In genomic region chr2:105117565-105117964, GRCh38 we compare ENCODE assay signal across 16 cellular contexts.
A peak's percentile ranks its signal among the peaks of the same experiment; 100 is the strongest.
DNase-seq lines count a peak whose midpoint lies in the region; ATAC-seq and TF ChIP-seq lines count a peak whose summit lies in the region.
"Had no signal": no experiment of that assay in that cellular context is flagged by ENCODE, and none has a peak within 500 bp of the region (broad histone marks: within the 10 kb centered on the region; RNA-seq: fewer than 3 reads in every experiment).

No MANE protein-coding gene starts in this region.

- DNase-seq in EH (ENCODE audit: low read depth): peak; percentile 11
- DNase-seq in SK-N-SH: peak; percentile 72
- no peak for DNase-seq in left colon
- DNase-seq in DMS79 treated with DMSO at 0.1 percent for 48 hours (lab: John Stamatoyannopoulos, UW): no peak
- DNase-seq in activated CD4-positive, alpha-beta T cell treated with anti-CD3 and anti-CD28 coated beads, Interleukin-2, amount 50 U/mL, for 4 hours: no peak
- DNase-seq in stimulated activated CD4-positive, alpha-beta T cell treated with anti-CD3 and anti-CD28 coated beads, Interleukin-2, amount 100 ng/mL, for 24 hours: no peak
- DNase-seq: ACHN; AML-193; CD4-positive, alpha-beta memory T cell; DMS53; GDM1; KBM-7 had no signal

- no peak for TF ChIP-seq EP300 in SK-N-SH (IDR thresholded peaks at IDR 0.05; ENCODE audit: borderline replicate concordance in 1 of 2, low read depth in 1 of 2, low read length in 1 of 2)

- peaks cover 0 to 10% of the 10 kb centered on the region in 2 experiments; a peak in 1 of 4 replicates for H3K4me1 ChIP-seq in SK-N-SH (ENCODE audit: control insufficient read depth in 1 of 2, insufficient read depth in 2 of 2, low read depth in 1 of 2, low read length in 1 of 2)
- H3K4me1 ChIP-seq: BLaER1, HAP-1 had no signal

- ATAC-seq in left colon: peak; percentile 33

- H2AFZ ChIP-seq in SK-N-SH (ENCODE audit: low read depth): no peak overlapping the region
- H2AFZ ChIP-seq: GM23248 had no signal

- H3K9me2 ChIP-seq in SK-N-SH: no peaks in the 10 kb centered on the region

- H3K27ac ChIP-seq in SK-N-SH (ENCODE audit: low read depth in 2 of 2, low read length in 1 of 2): no peak overlapping the region; a peak in 1 of 4 replicates
- H3K27ac ChIP-seq: BLaER1, GM23248, HL-60 had no signal

- H3K79me2 ChIP-seq in SK-N-SH (ENCODE audit: insufficient read depth): no peaks in the 10 kb centered on the region

- H3K9ac ChIP-seq in SK-N-SH: no peak overlapping the region
- H3K9ac ChIP-seq: BLaER1, GM23248 had no signal

- H3K36me3 ChIP-seq in SK-N-SH (replicated peaks in 1 of 2; ENCODE audit: control insufficient read depth in 1 of 2, insufficient read depth in 2 of 2, low read length in 1 of 2): no peaks in the 10 kb centered on the region
- H3K36me3 ChIP-seq: BLaER1, HAP-1 had no signal

- 67% methylated on average over 6 of the region's 6 CpGs for WGBS in SK-N-SH (ENCODE audit: low lambda C conversion rate)

- TF ChIP-seq CTCF in SK-N-SH (IDR thresholded peaks at IDR 0.05): no peak

- H3K4me2 ChIP-seq in SK-N-SH: no peak overlapping the region
- H3K4me2 ChIP-seq: BLaER1 had no signal

- no peaks in the 10 kb centered on the region for H3K27me3 ChIP-seq in SK-N-SH (ENCODE audit: insufficient read depth)
- H3K27me3 ChIP-seq: BLaER1 had no signal

- TF ChIP-seq RAD21 in SK-N-SH (IDR thresholded peaks at IDR 0.05; ENCODE audit: low read length): no peak; the same call in 1 of the 2 replicates

- no peaks in the 10 kb centered on the region for H3K9me3 ChIP-seq in SK-N-SH
- H3K9me3 ChIP-seq: BLaER1, HAP-1 had no signal

- intact Hi-C loops in left colon (cut with DNase I, micrococcal nuclease): loop anchor here in 1 of 2 donors (10.0 kb wide), 1 partner anchor 117 kb away; no protein-coding TSS in a partner anchor

- H4K20me1 ChIP-seq in SK-N-SH (ENCODE audit: insufficient read depth): no peaks in the 10 kb centered on the region
- H4K20me1 ChIP-seq: BLaER1 had no signal

- H3F3A ChIP-seq in SK-N-SH (replicated peaks; ENCODE audit: insufficient read depth): no peaks in the 10 kb centered on the region

- CTCF ChIA-PET in SK-N-SH (lab: Yijun Ruan, JAX): interaction anchor here (0.8 to 18.8 kb wide), 8 partner anchors 8 to 474 kb away, joined by 3 to 459 read pairs (median 3); partner anchors contain the start of gene GPR45

- POLR2A ChIA-PET in SK-N-SH (lab: Yijun Ruan, JAX): interaction anchor here (0.6 kb wide), 1 partner anchor 220 kb away, joined by 3 read pairs; the partner anchor contains the start of gene C2orf49

- H3K4me3 ChIP-seq in SK-N-SH (ENCODE audit: low read depth in 2 of 2, low read length in 1 of 2): no peak overlapping the region
- H3K4me3 ChIP-seq: BLaER1, GM23248, HAP-1 had no signal

TF ChIP-seq in SK-N-SH, 30 proteins besides CTCF, POLR2A, EP300 and RAD21:
- no peak for TF ChIP-seq MEF2A (IDR thresholded peaks at IDR 0.05; ENCODE audit: borderline replicate concordance, low read depth)
- no peak for TF ChIP-seq FOXJ3 (CRISPR knock-in tag; IDR thresholded peaks at IDR 0.05)
- TF ChIP-seq ELF1 (IDR thresholded peaks at IDR 0.05): no peak
- TF ChIP-seq IRF3 (IDR thresholded peaks at IDR 0.05; ENCODE audit: low read depth, low read length): no peak
- TF ChIP-seq TAF1 (IDR thresholded peaks at IDR 0.05; ENCODE audit: borderline replicate concordance, low read depth, low read length): no peak
- no peak for TF ChIP-seq JUND (IDR thresholded peaks at IDR 0.05)
- no peak for TF ChIP-seq ZBTB33 (IDR thresholded peaks at IDR 0.05; ENCODE audit: borderline replicate concordance, low read depth)
- no peak for TF ChIP-seq TCF12 (IDR thresholded peaks at IDR 0.05)
- no peak for TF ChIP-seq PBX3 (IDR thresholded peaks at IDR 0.05)
- TF ChIP-seq NFIC (IDR thresholded peaks at IDR 0.05; ENCODE audit: borderline replicate concordance): no peak
- TF ChIP-seq FOXM1 (IDR thresholded peaks at IDR 0.05; ENCODE audit: low read depth): no peak
- TF ChIP-seq USF1 (IDR thresholded peaks at IDR 0.05; ENCODE audit: borderline replicate concordance, low read depth): no peak

Comparison
In these comparisons a context has a peak if more than half of its experiments do, and no peak if none do; other contexts are left out.
1. DNase-seq: peak in EH (single experiment) and SK-N-SH (single experiment); none in left colon (0 of 2), DMS79 treated with DMSO at 0.1 percent for 48 hours (single experiment), activated CD4-positive, alpha-beta T cell treated with anti-CD3 and anti-CD28 coated beads, Interleukin-2, amount 50 U/mL, for 4 hours (0 of 2) and stimulated activated CD4-positive, alpha-beta T cell treated with anti-CD3 and anti-CD28 coated beads, Interleukin-2, amount 100 ng/mL, for 24 hours (0 of 2).